1 cellular context compared by ENCODE assay signal in genomic region chr12:120534703-120535655, GRCh38.
TF ChIP-seq lines count a peak whose summit lies in the region.

No MANE protein-coding gene starts in this region.

TF ChIP-seq in K562, 482 proteins besides CTCF, POLR2A, EP300 and RAD21 (continued from another document and continues in another):
- no peak for TF ChIP-seq ZNF512 (tag; IDR thresholded peaks at IDR 0.05)
- peak; percentile 34; the same call in 1 of the 2 replicates for TF ChIP-seq JUN (IDR thresholded peaks at IDR 0.05; ENCODE audit: borderline replicate concordance, low read depth, low read length)
- peak; percentile 12; the same call in 1 of the 2 replicates for TF ChIP-seq JUN (CRISPR knock-in tag; IDR thresholded peaks at IDR 0.05; ENCODE audit: borderline replicate concordance)
- no peak for TF ChIP-seq ZNF354B (CRISPR knock-in tag; IDR thresholded peaks at IDR 0.05)
- no peak for TF ChIP-seq ZNF408 (CRISPR knock-in tag; IDR thresholded peaks at IDR 0.05; ENCODE audit: low read depth)
- peak; percentile 86 for TF ChIP-seq CBFA2T3 (IDR thresholded peaks at IDR 0.05)
- TF ChIP-seq FIP1L1 (IDR thresholded peaks at IDR 0.05; ENCODE audit: low read depth, low read length, poor library complexity, severe bottlenecking), result peak; percentile 56
- no peak for TF ChIP-seq CBX2 (IDR thresholded peaks at IDR 0.05; ENCODE audit: insufficient read depth, low read length, poor library complexity, severe bottlenecking)
- 0 out of 2 replicates have a peak, but pooled peaks have one; percentile 41 for TF ChIP-seq MTA3 (IDR thresholded peaks at IDR 0.05; ENCODE audit: borderline replicate concordance)
- TF ChIP-seq CXXC5 (CRISPR knock-in tag; IDR thresholded peaks at IDR 0.05), result peak; percentile 51
- no peak for TF ChIP-seq ASH1L (IDR thresholded peaks at IDR 0.05; ENCODE audit: borderline replicate concordance, low read depth, partially characterized antibody)
- no peak for TF ChIP-seq TCF7 (IDR thresholded peaks at IDR 0.05; ENCODE audit: borderline replicate concordance)
- 0 out of 2 replicates have a peak, but pooled peaks have one; percentile 23 for TF ChIP-seq NFE2 (IDR thresholded peaks at IDR 0.05; ENCODE audit: low read depth)
- no peak for TF ChIP-seq HDAC6 (IDR thresholded peaks at IDR 0.05; ENCODE audit: low read depth, low read length)
- 0 out of 2 replicates have a peak, but pooled peaks have one; percentile 2 for TF ChIP-seq ZC3H4 (CRISPR knock-in tag; IDR thresholded peaks at IDR 0.05; ENCODE audit: borderline replicate concordance)
- no peak for TF ChIP-seq DNMT1 (IDR thresholded peaks at IDR 0.05)
- TF ChIP-seq DPF2 (IDR thresholded peaks at IDR 0.05), result peak; percentile 82
- no peak for TF ChIP-seq E2F4 (CRISPR knock-in tag; IDR thresholded peaks at IDR 0.05; ENCODE audit: low read depth)
- TF ChIP-seq ZNF77 (CRISPR knock-in tag; IDR thresholded peaks at IDR 0.05), result no peak
- TF ChIP-seq STAG1 (CRISPR knock-in tag; IDR thresholded peaks at IDR 0.05; ENCODE audit: borderline replicate concordance), result no peak
- no peak for TF ChIP-seq ZNF699 (CRISPR knock-in tag; IDR thresholded peaks at IDR 0.05; ENCODE audit: insufficient replicate concordance)
- TF ChIP-seq SAP30 (IDR thresholded peaks at IDR 0.05; ENCODE audit: borderline replicate concordance, insufficient read depth, low read depth, low read length, poor library complexity, severe bottlenecking), result peak; percentile 75
- peak; percentile 11; the same call in 1 of the 2 replicates for TF ChIP-seq MAFF (IDR thresholded peaks at IDR 0.05; ENCODE audit: low read length)
- TF ChIP-seq MEIS2 (IDR thresholded peaks at IDR 0.05; ENCODE audit: partially characterized antibody), result no peak
- peak; percentile 73; the same call in 1 of the 2 replicates for TF ChIP-seq KAT7 (CRISPR knock-in tag; IDR thresholded peaks at IDR 0.05; ENCODE audit: borderline replicate concordance)
- no peak for TF ChIP-seq ZNF717 (CRISPR knock-in tag; IDR thresholded peaks at IDR 0.05)
- TF ChIP-seq MLX (CRISPR knock-in tag; conservative IDR thresholded peaks at IDR 0.05), result no peak
- TF ChIP-seq CCNT2 (IDR thresholded peaks at IDR 0.05; ENCODE audit: borderline replicate concordance, extremely low read depth, insufficient read length, low read depth, low read length), result peak; percentile 27
- TF ChIP-seq KLF10 (CRISPR knock-in tag; IDR thresholded peaks at IDR 0.05), result no peak
- no peak for TF ChIP-seq CHD4 (IDR thresholded peaks at IDR 0.05; ENCODE audit: insufficient read depth, insufficient replicate concordance, low read depth, low read length, poor library complexity, severe bottlenecking)
- TF ChIP-seq SMAD1 (IDR thresholded peaks at IDR 0.05; ENCODE audit: low read depth, low read length, partially characterized antibody), result no peak
- TF ChIP-seq PRPF4 (IDR thresholded peaks at IDR 0.05; ENCODE audit: insufficient read depth, low read depth, low read length, poor library complexity, severe bottlenecking), result no peak
- TF ChIP-seq AFF1 (IDR thresholded peaks at IDR 0.05; ENCODE audit: low read depth in 1 of 2, partially characterized antibody in 2 of 2), result no peak
- peak; percentile 55; the same call in 1 of the 2 replicates for TF ChIP-seq MAX (CRISPR knock-in tag; IDR thresholded peaks at IDR 0.05)
- TF ChIP-seq EP400 (IDR thresholded peaks at IDR 0.05), result peak; percentile 21
- TF ChIP-seq ELF1 (tag; IDR thresholded peaks at IDR 0.05), result no peak
- TF ChIP-seq ZNF695 (CRISPR knock-in tag; IDR thresholded peaks at IDR 0.05), result no peak
- no peak for TF ChIP-seq HNRNPK (IDR thresholded peaks at IDR 0.05; ENCODE audit: low read depth, low read length, poor library complexity, severe bottlenecking)
- no peak for TF ChIP-seq CBFB (CRISPR knock-in tag; IDR thresholded peaks at IDR 0.05)
- TF ChIP-seq ZNF449 (CRISPR knock-in tag; IDR thresholded peaks at IDR 0.05), result no peak
- TF ChIP-seq RFX5 (IDR thresholded peaks at IDR 0.05; ENCODE audit: low read depth, low read length), result no peak
- no peak for TF ChIP-seq HDAC8 (tag; IDR thresholded peaks at IDR 0.05)
- peak; percentile 91 for TF ChIP-seq RBFOX2 (IDR thresholded peaks at IDR 0.05; ENCODE audit: low read depth, low read length)
- TF ChIP-seq HDAC2 (IDR thresholded peaks at IDR 0.05), result peak; percentile 20; the same call in 1 of the 2 replicates
- no peak for TF ChIP-seq SREBF2 (CRISPR knock-in tag; IDR thresholded peaks at IDR 0.05)
- TF ChIP-seq HNRNPLL (IDR thresholded peaks at IDR 0.05; ENCODE audit: low read depth, low read length, poor library complexity, severe bottlenecking), result peak; percentile 59
- TF ChIP-seq MECOM (CRISPR knock-in tag; IDR thresholded peaks at IDR 0.05), result no peak
- no peak for TF ChIP-seq NRF1 (conservative IDR thresholded peaks at IDR 0.05 in 1 of 2, IDR thresholded peaks at IDR 0.05 in 1 of 2)
- TF ChIP-seq RERE (CRISPR knock-in tag; IDR thresholded peaks at IDR 0.05; ENCODE audit: borderline replicate concordance), result peak; percentile 52; the same call in 1 of the 2 replicates
- peak; percentile 57 for TF ChIP-seq TAF1 (IDR thresholded peaks at IDR 0.05; ENCODE audit: control insufficient read depth, extremely low read depth, insufficient read depth, low read length, severe bottlenecking)
- TF ChIP-seq GTF2B (IDR thresholded peaks at IDR 0.05; ENCODE audit: extremely low read depth, insufficient read length), result no peak
- no peak for TF ChIP-seq BRD4 (IDR thresholded peaks at IDR 0.05)
- TF ChIP-seq ZNF24 (IDR thresholded peaks at IDR 0.05), result no peak
- peak; percentile 69 for TF ChIP-seq CBFA2T2 (conservative IDR thresholded peaks at IDR 0.05)
- peak; percentile 84; the same call in 1 of the 2 replicates for TF ChIP-seq ZBTB7A (IDR thresholded peaks at IDR 0.05; ENCODE audit: borderline replicate concordance, control insufficient read depth, low read depth, low read length)
- TF ChIP-seq ZFPM2 (CRISPR knock-in tag; IDR thresholded peaks at IDR 0.05), result no peak
- TF ChIP-seq CREM (IDR thresholded peaks at IDR 0.05; ENCODE audit: low read depth), result 0 out of 2 replicates have a peak, but pooled peaks have one; percentile 6
